In the genomic region with DNA sequence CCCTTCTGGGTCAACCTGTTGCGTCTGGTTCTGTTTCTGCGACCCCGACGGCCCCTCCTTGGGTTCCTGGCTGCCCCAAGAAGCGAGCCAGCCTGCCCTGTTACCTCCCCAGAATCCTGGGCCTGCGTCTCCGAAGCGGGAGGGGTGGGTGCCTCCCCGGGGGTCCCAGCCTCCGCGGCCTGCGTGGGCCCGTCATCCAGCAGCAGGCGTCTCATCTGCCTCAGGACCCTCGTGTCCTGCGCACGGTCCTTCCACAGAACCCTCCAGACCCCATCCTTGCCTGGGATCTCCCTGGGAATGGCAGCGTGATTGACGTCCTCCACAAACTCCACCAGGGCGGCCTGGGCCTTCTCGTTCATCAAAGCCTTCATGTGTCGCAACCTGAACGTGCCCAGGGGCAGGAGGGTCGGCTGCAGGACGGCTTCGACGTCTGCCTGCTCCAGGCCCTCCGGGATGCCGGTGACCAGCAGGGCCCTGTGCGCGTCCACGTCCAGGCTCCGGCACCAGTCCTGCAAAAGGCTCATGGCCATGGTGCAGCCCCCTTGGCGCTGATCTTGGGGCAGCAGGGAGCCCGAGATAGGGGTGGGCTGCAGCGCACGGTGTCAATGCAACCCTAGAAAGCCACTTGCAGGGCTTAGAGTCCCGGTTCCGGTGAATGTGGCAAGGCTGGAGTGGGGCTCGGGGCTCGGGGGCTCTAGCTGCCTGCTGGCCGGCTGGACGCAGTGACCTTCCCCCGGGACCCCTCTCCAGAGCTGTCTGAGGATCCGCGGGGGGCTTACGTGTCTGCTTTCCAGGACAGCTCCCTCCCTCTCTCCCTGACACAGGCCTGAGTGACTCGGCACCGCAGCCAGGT, we compare ENCODE assay signal across 8 cellular contexts. TPM values are rescaled to one million over a fixed set of nuclear protein-coding genes. Genes with fewer than 3 reads are reported as not detected.
DNase-seq lines count a peak whose midpoint lies in the region; ATAC-seq and TF ChIP-seq lines count a peak whose summit lies in the region.

No MANE protein-coding gene starts in this region.

- POLR2A ChIA-PET in T-cell (lab: Charles Lee) = no interaction called here

- no peak for ATAC-seq in CD4-positive, CD25-positive, alpha-beta regulatory T cell (ENCODE audit: low read depth in 2 of 2)
- ATAC-seq in T-cell (replicated peaks in 1 of 4) (no peak), HG02759 (IDR thresholded peaks at IDR 0.05; ENCODE audit: unreplicated experiment) (no peak), GM21619 (IDR thresholded peaks at IDR 0.05; ENCODE audit: unreplicated experiment) (no peak)

- no peak overlapping the region for H3K27ac ChIP-seq in CD4-positive, CD25-positive, alpha-beta regulatory T cell (ENCODE audit: insufficient read depth, low read length, poor library complexity, severe bottlenecking)
- no peak overlapping the region for H3K27ac ChIP-seq in prostate gland

- DNase-seq in CD4-positive, CD25-positive, alpha-beta regulatory T cell = no peak
- DNase-seq in T-cell = no peak
- no peak for DNase-seq in fibroblast of villous mesenchyme (ENCODE audit: low read depth)
- no peak for DNase-seq in prostate gland (ENCODE audit: low spot score)
- no peak for DNase-seq in stimulated activated CD4-positive, alpha-beta T cell treated with anti-CD3 and anti-CD28 coated beads, Interleukin-2, amount 100 ng/mL, for 48 hours
- DNase-seq in occipital lobe (lab: John Stamatoyannopoulos, UW) = no peak

- peak overlapping the region in 3 of 4 donors; percentile 86 to 91 (median 88) for H3K4me3 Mint-ChIP-seq in CD4-positive, CD25-positive, alpha-beta regulatory T cell
- H3K4me3 Mint-ChIP-seq in T-cell = peak overlapping the region; percentile 64 to 86 (median 79)

- intact Hi-C loops in prostate gland (cut with DNase I) = no loop called here

- peaks cover 0 to 4% (median 0%) of the 10 kb centered on the region in 7 donors for H3K9me3 Mint-ChIP-seq in CD4-positive, CD25-positive, alpha-beta regulatory T cell
- H3K9me3 Mint-ChIP-seq in T-cell = no peaks in the 10 kb centered on the region

- peaks cover 9% of the 10 kb centered on the region for H3K27me3 ChIP-seq in CD4-positive, CD25-positive, alpha-beta regulatory T cell (ENCODE audit: control insufficient read depth, insufficient read depth, low read length)
- peaks cover 3% of the 10 kb centered on the region for H3K27me3 ChIP-seq in prostate gland (replicated peaks; ENCODE audit: insufficient read depth)

- no peak for TF ChIP-seq POLR2A in prostate gland (IDR thresholded peaks at IDR 0.05)

- H3K27me3 Mint-ChIP-seq in CD4-positive, CD25-positive, alpha-beta regulatory T cell = peaks cover 64% of the 10 kb centered on the region
- peaks cover 32 to 48% of the 10 kb centered on the region in 2 donors for H3K27me3 Mint-ChIP-seq in T-cell

- WGBS in prostate gland = 51% methylated on average over 36 of the region's 49 CpGs

- no peak overlapping the region for H3K27ac Mint-ChIP-seq in CD4-positive, CD25-positive, alpha-beta regulatory T cell
- H3K27ac Mint-ChIP-seq in T-cell = peak overlapping the region in 1 of 2 donors; percentile 31

- H3K4me3 ChIP-seq in CD4-positive, CD25-positive, alpha-beta regulatory T cell (ENCODE audit: low read depth, low read length) = no peak overlapping the region
- peak overlapping the region; percentile 54 for H3K4me3 ChIP-seq in fibroblast of villous mesenchyme (ENCODE audit: low read depth, low read length)
- peak overlapping the region; percentile 9 to 24 for H3K4me3 ChIP-seq in prostate gland

- no peaks in the 10 kb centered on the region for H3K9me3 ChIP-seq in CD4-positive, CD25-positive, alpha-beta regulatory T cell (ENCODE audit: control insufficient read depth in 2 of 2, low read length in 2 of 2)
- no peaks in the 10 kb centered on the region for H3K9me3 ChIP-seq in prostate gland

- H3K4me1 Mint-ChIP-seq in CD4-positive, CD25-positive, alpha-beta regulatory T cell = peaks cover 0 to 35% (median 1%) of the 10 kb centered on the region in 4 donors
- peaks cover 22 to 24% (median 23%) of the 10 kb centered on the region in 3 donors for H3K4me1 Mint-ChIP-seq in T-cell

- TF ChIP-seq CTCF in fibroblast of villous mesenchyme (IDR thresholded peaks at IDR 0.05; ENCODE audit: insufficient read depth, low read depth, low read length) (no peak), prostate gland (IDR thresholded peaks at IDR 0.05) (no peak)

- H3K36me3 Mint-ChIP-seq in CD4-positive, CD25-positive, alpha-beta regulatory T cell = no peaks in the 10 kb centered on the region
- H3K36me3 Mint-ChIP-seq in T-cell = no peaks in the 10 kb centered on the region

- no peaks in the 10 kb centered on the region for H3K36me3 ChIP-seq in CD4-positive, CD25-positive, alpha-beta regulatory T cell (ENCODE audit: control insufficient read depth, insufficient read depth, low read length)
- no peaks in the 10 kb centered on the region for H3K36me3 ChIP-seq in prostate gland

- peaks cover 28% of the 10 kb centered on the region for H3K4me1 ChIP-seq in CD4-positive, CD25-positive, alpha-beta regulatory T cell (ENCODE audit: control insufficient read depth, insufficient read depth, low read length, poor library complexity, severe bottlenecking)
- H3K4me1 ChIP-seq in prostate gland (replicated peaks) = no peaks in the 10 kb centered on the region

- CTCF ChIA-PET in T-cell (lab: Charles Lee) = no interaction called here

RNA-seq across cellular contexts. Expression of a gene that starts 0.5 kb away (rescaled TPM):
- total RNA-seq in CD4-positive, CD25-positive, alpha-beta regulatory T cell = not detected
- under 1 TPM in 3 of 4 donors, not detected in 1; 0.57 to 0.80 (median 0.62) TPM for polyA plus RNA-seq in CD4-positive, CD25-positive, alpha-beta regulatory T cell
- total RNA-seq in T-cell = 1 to 10 TPM in 1 of 5 donors, under 1 TPM in 4; 0.20 to 1.1 (median 0.44) TPM
- total RNA-seq in fibroblast of villous mesenchyme = 0.32 and 0.43 TPM in 2 replicates
- 1 to 10 TPM in 1 of 2 donors, under 1 TPM in 1; 0.96 to 3.1 TPM for total RNA-seq in prostate gland
- total RNA-seq in occipital lobe = 17.5 TPM

RNA-seq across cellular contexts. Expression of a gene that starts 23.8 kb away (rescaled TPM):
- total RNA-seq in CD4-positive, CD25-positive, alpha-beta regulatory T cell = not detected
- under 1 TPM in 1 of 4 donors, not detected in 3; 0.05 TPM for polyA plus RNA-seq in CD4-positive, CD25-positive, alpha-beta regulatory T cell
- total RNA-seq in T-cell (1 to 10 TPM in 1 of 5 donors, under 1 TPM in 2, not detected in 2; 0.15 to 1.1 (median 0.43) TPM), fibroblast of villous mesenchyme (0.97 and 9.9 TPM in 2 replicates), prostate gland (10 to 100 TPM; 17.0 to 26.5 TPM), occipital lobe (58.5 TPM)
